Comparison of ENCODE assay signal across 33 cellular contexts in genomic region chr11:75677275-75677674, GRCh38. TPM values are rescaled to one million over a fixed set of nuclear protein-coding genes. Genes with fewer than 3 reads are reported as not detected.
DNase-seq lines count a peak whose midpoint lies in the region; ATAC-seq, FAIRE-seq and TF ChIP-seq lines count a peak whose summit lies in the region.
"Had no signal": no experiment of that assay in that cellular context is flagged by ENCODE, and none has a peak within 500 bp of the region (broad histone marks: within the 10 kb centered on the region; RNA-seq: fewer than 3 reads in every experiment).

No MANE protein-coding gene starts in this region.

- intact Hi-C loops in Right ventricle myocardium superior (cut with DNase I), result no loop called here

- DNase-seq in GM10248 (ENCODE audit: extremely low spot score) (peak; percentile 37), GM13977 (ENCODE audit: low spot score) (peak; percentile 44), GM19239 (ENCODE audit: insufficient read length, low spot score) (no peak), Right ventricle myocardium superior (no peak), Kasumi-1 (lab: John Stamatoyannopoulos, UW) (no peak), HEK293T (ENCODE audit: extremely low spot score) (no peak), NCI-H1105 (lab: John Stamatoyannopoulos, UW) (no peak)
- DNase-seq: 8988T; ACHN; BE2C; CD8-positive, alpha-beta memory T cell; DMS 273 treated with DMSO at 0.1 percent for 48 hours; DMS79; EL; GDM1; GM23248; H7; HFFc6; NCI-H1417; NCI-H1694 treated with DMSO at 0.1 percent for 48 hours; NCI-H2081; NCI-H2171; NCI-H226; NCI-H510A; OCI-M1; Peyer's patch; SIG-M5 had no signal

- peak; percentile 54 for ATAC-seq in HG03108 (IDR thresholded peaks at IDR 0.05; ENCODE audit: unreplicated experiment)
- ATAC-seq in Right ventricle myocardium superior (ENCODE audit: poor library complexity), result no peak
- ATAC-seq: K562 had no signal

- POLR2A ChIA-PET in GM10248 (lab: Yijun Ruan, JAX) (no interaction called here), HEK293T (lab: Yijun Ruan, JAX) (interaction anchor here (1.1 kb wide), 1 partner anchor 9 kb away, joined by 3 read pairs; the partner anchor contains the start of gene MAP6)

- in situ Hi-C loops in GM13977 (cut with MboI; ENCODE audit: low pct_unique_long_range_greater_than_20kb, low sequenced_read_pairs, unreplicated experiment), result no loop called here

- FAIRE-seq in GM19239 (lab: Jason Lieb, UNC), result peak; percentile 90
- FAIRE-seq: HTR-8/SVneo, K562 had no signal

- CTCF ChIA-PET in GM10248 (lab: Yijun Ruan, JAX), result interaction anchor here (1.8 kb wide), 1 partner anchor 29 kb away, joined by 14 read pairs; no protein-coding TSS in a partner anchor
- CTCF ChIA-PET in HEK293T (lab: Yijun Ruan, JAX), result no interaction called here

- no peak for TF ChIP-seq CTCF in GM10248 (IDR thresholded peaks at IDR 0.05; ENCODE audit: control extremely low read depth, extremely low read depth, low read depth, missing control alignments)
- no peak for TF ChIP-seq CTCF in GM13977 (IDR thresholded peaks at IDR 0.05; ENCODE audit: extremely low read depth, insufficient read depth, missing control alignments)

TF ChIP-seq in HEK293T, 16 proteins besides CTCF, POLR2A, EP300 and RAD21:
- no peak for TF ChIP-seq FOXM1 (IDR thresholded peaks at IDR 0.05; ENCODE audit: borderline replicate concordance)
- TF ChIP-seq ELF4 (IDR thresholded peaks at IDR 0.05), result no peak
- no peak for TF ChIP-seq HDGF (IDR thresholded peaks at IDR 0.05; ENCODE audit: borderline replicate concordance)
- no peak for TF ChIP-seq ARNT (IDR thresholded peaks at IDR 0.05)
- TF ChIP-seq ZNF384 (IDR thresholded peaks at IDR 0.05), result no peak
- no peak for TF ChIP-seq CTBP1 (IDR thresholded peaks at IDR 0.05; ENCODE audit: borderline replicate concordance)
- TF ChIP-seq L3MBTL2 (conservative IDR thresholded peaks at IDR 0.05), result no peak
- no peak for TF ChIP-seq TARDBP (IDR thresholded peaks at IDR 0.05)
- TF ChIP-seq PKNOX1 (IDR thresholded peaks at IDR 0.05), result no peak
- TF ChIP-seq FOXK2 (IDR thresholded peaks at IDR 0.05), result no peak
- TF ChIP-seq FOXA1 (IDR thresholded peaks at IDR 0.05), result no peak
- TF ChIP-seq SP1 (IDR thresholded peaks at IDR 0.05), result no peak
- TF ChIP-seq LEF1 (IDR thresholded peaks at IDR 0.05; ENCODE audit: borderline replicate concordance), result no peak
- no peak for TF ChIP-seq SUZ12 (IDR thresholded peaks at IDR 0.05)
- no peak for TF ChIP-seq BHLHE40 (IDR thresholded peaks at IDR 0.05; ENCODE audit: borderline replicate concordance)

RNA-seq across cellular contexts. Expression of gene MAP6, which starts 8.4 kb away (rescaled TPM):
- 4.9 TPM for total RNA-seq in Right ventricle myocardium superior
- total RNA-seq: K562, LHCN-M2, MCF 10A had no signal

RNA-seq across cellular contexts. Expression of gene MOGAT2, which starts 40.4 kb away (rescaled TPM):
- 0.13 TPM for total RNA-seq in Right ventricle myocardium superior
- total RNA-seq: CD8-positive, alpha-beta memory T cell; GM23248; H7; HFFc6; LHCN-M2; MCF 10A; T-helper 1 cell treated with Interleukin-12 subunit alpha and Interleukin-12 subunit beta and Interleukin-4 antibody, amounts not matched to agents 30 ng/mL and 1 ng/mL, for 36 hours had no signal

Comparison
In these comparisons a context has a peak if more than half of its experiments do, and no peak if none do; other contexts are left out.
1. DNase-seq: peak in GM10248 (single experiment) and GM13977 (single experiment); none in GM19239 (single experiment), Right ventricle myocardium superior (single experiment), Kasumi-1 (0 of 2), HEK293T (single experiment) and NCI-H1105 (single experiment).